Comparison of ENCODE assay signal across 20 cellular contexts in genomic region chr17:49914096-49914490, GRCh38. TPM values are rescaled to one million over a fixed set of nuclear protein-coding genes. Genes with fewer than 3 reads are reported as not detected.
DNase-seq lines count a peak whose midpoint lies in the region; ATAC-seq, FAIRE-seq and TF ChIP-seq lines count a peak whose summit lies in the region.
"Had no signal": no experiment of that assay in that cellular context is flagged by ENCODE, and none has a peak within 500 bp of the region (broad histone marks: within the 10 kb centered on the region; RNA-seq: fewer than 3 reads in every experiment).

No MANE protein-coding gene starts in this region.

- H4K91ac ChIP-seq in H1 (replicated peaks; ENCODE audit: insufficient read length, low read length), result no peak overlapping the region

- no peak overlapping the region for H2BK15ac ChIP-seq in H1 (ENCODE audit: low read length)

- H3K27me3 Mint-ChIP-seq in activated T-cell treated with anti-CD3 and anti-CD28 coated beads, Interleukin-2, amount 50 U/mL, for 72 hours (ENCODE audit: low read depth), result peaks cover 74% of the 10 kb centered on the region
- peaks cover 85% of the 10 kb centered on the region for H3K27me3 Mint-ChIP-seq in CD4-positive, alpha-beta T cell

- H3K4me3 Mint-ChIP-seq in activated T-cell treated with anti-CD3 and anti-CD28 coated beads, Interleukin-2, amount 50 U/mL, for 72 hours, result no peak overlapping the region
- no peak overlapping the region for H3K4me3 Mint-ChIP-seq in CD4-positive, alpha-beta T cell

- H3K4me1 Mint-ChIP-seq in activated T-cell treated with anti-CD3 and anti-CD28 coated beads, Interleukin-2, amount 50 U/mL, for 72 hours (ENCODE audit: low read depth), result no peaks in the 10 kb centered on the region
- no peaks in the 10 kb centered on the region for H3K4me1 Mint-ChIP-seq in CD4-positive, alpha-beta T cell (ENCODE audit: low read depth)

- H3K23ac ChIP-seq in H1 (ENCODE audit: insufficient read length), result no peak overlapping the region

- H4K8ac ChIP-seq in H1 (ENCODE audit: extremely low read depth, insufficient read depth, low read length), result no peak overlapping the region

- peak overlapping the region; percentile 43; the same call in 1 of the 2 replicates for H2BK12ac ChIP-seq in H1 (ENCODE audit: low read depth, low read length)

- no peak overlapping the region for H2BK120ac ChIP-seq in H1 (replicated peaks; ENCODE audit: low read depth, low read length)

- DNase-seq in COR-L47 (lab: John Stamatoyannopoulos, UW), result peak; percentile 70
- peak; percentile 88 for DNase-seq in LHCN-M2 (ENCODE audit: low read depth)
- peak; percentile 93 for DNase-seq in NCI-H2171 treated with DMSO at 0.1 percent for 48 hours (lab: John Stamatoyannopoulos, UW)
- no peak for DNase-seq in H1 (ENCODE audit: low read depth in 1 of 2, low spot score in 2 of 2)
- no peak for DNase-seq in activated T-cell treated with anti-CD3 and anti-CD28 coated beads, Interleukin-2, amount 50 U/mL, for 72 hours
- DNase-seq in CD4-positive, alpha-beta T cell, result no peak
- DNase-seq in kidney glomerular epithelial cell (lab: John Stamatoyannopoulos, UW), result no peak
- DNase-seq in activated CD8-positive, alpha-beta memory T cell treated with anti-CD3 and anti-CD28 coated beads, Interleukin-2, amount 50 U/mL, for 4 hours, result no peak
- DNase-seq: activated CD4-positive, alpha-beta T cell treated with anti-CD3 and anti-CD28 coated beads for 48 hours; activated naive CD4-positive, alpha-beta T cell treated with Interleukin-2 at 50 U/mL for 16 hours; AML-193; NCI-H2029 treated with DMSO at 0.1 percent for 48 hours; ovary; stimulated activated CD4-positive, alpha-beta T cell treated with anti-CD3 and anti-CD28 coated beads, Interleukin-2, amount 100 ng/mL, for 48 hours had no signal

- H3K79me2 ChIP-seq in H1 (ENCODE audit: control insufficient read depth in 1 of 2, insufficient read depth in 2 of 2, low read length in 2 of 2), result no peaks in the 10 kb centered on the region

- no peak overlapping the region for H3K9ac ChIP-seq in H1 (replicated peaks in 1 of 4; ENCODE audit: extremely low read depth in 1 of 4, low read depth in 3 of 4, low read length in 3 of 4)
- H3K9ac ChIP-seq: KMS-11 had no signal

- no peak overlapping the region for H3K56ac ChIP-seq in H1 (replicated peaks; ENCODE audit: insufficient read length, low read depth, low read length)

- H3K79me1 ChIP-seq in H1 (ENCODE audit: low read depth, low read length), result no peaks in the 10 kb centered on the region

- no peak overlapping the region for H2AFZ ChIP-seq in H1 (ENCODE audit: low read length)

- H2AK5ac ChIP-seq in H1 (ENCODE audit: low read depth, low read length), result no peak overlapping the region

- no peak for TF ChIP-seq POLR2A in H1 (IDR thresholded peaks at IDR 0.05; ENCODE audit: control extremely low read depth in 1 of 2, low read depth in 2 of 2, low read length in 2 of 2)

- no peaks in the 10 kb centered on the region for H3K9me3 ChIP-seq in H1 (ENCODE audit: insufficient read depth in 2 of 2, low read depth in 1 of 2, low read length in 1 of 2)
- H3K9me3 ChIP-seq in CD4-positive, alpha-beta T cell (ENCODE audit: control insufficient read depth, low read length), result no peaks in the 10 kb centered on the region
- H3K9me3 ChIP-seq: ovary, thoracic aorta had no signal

- no peak for ATAC-seq in activated T-cell treated with anti-CD3 and anti-CD28 coated beads, Interleukin-2, amount 50 U/mL, for 72 hours (replicated peaks in 1 of 2)
- no peak for ATAC-seq in CD4-positive, alpha-beta T cell (ENCODE audit: poor library complexity)
- ATAC-seq: left lobe of liver had no signal

- intact Hi-C loops in CD4-positive, alpha-beta T cell (cut with DNase I, micrococcal nuclease), result no loop called here

- CTCF ChIA-PET in H1 (lab: Charles Lee; ENCODE audit: partially characterized antibody), result interaction anchor here (1.1 to 10.0 kb wide), 10 partner anchors 9 to 82 kb away, joined by 3 to 156 read pairs (median 9); partner anchors contain the start of gene DLX3
- CTCF ChIA-PET in CD4-positive, alpha-beta T cell (lab: Charles Lee), result no interaction called here

- no peaks in the 10 kb centered on the region for H3K36me3 Mint-ChIP-seq in activated T-cell treated with anti-CD3 and anti-CD28 coated beads, Interleukin-2, amount 50 U/mL, for 72 hours (ENCODE audit: insufficient read depth in 2 of 2)
- H3K36me3 Mint-ChIP-seq in CD4-positive, alpha-beta T cell (ENCODE audit: low read depth), result no peaks in the 10 kb centered on the region

- H3K23me2 ChIP-seq in H1 (ENCODE audit: low read depth, low read length), result peaks cover 2% of the 10 kb centered on the region; the same call in 1 of the 2 replicates

- no peak overlapping the region for H3K27ac ChIP-seq in H1 (ENCODE audit: low read depth, low read length)
- H3K27ac ChIP-seq in CD4-positive, alpha-beta T cell (ENCODE audit: low read depth, low read length), result no peak overlapping the region
- H3K27ac ChIP-seq: KMS-11, ovary, SK-N-MC, thoracic aorta had no signal

- no peak overlapping the region for H3K14ac ChIP-seq in H1 (ENCODE audit: insufficient read length)

- H2BK20ac ChIP-seq in H1 (ENCODE audit: low read length), result 0 out of 2 replicates have a peak overlapping the region, but pooled peaks have one; percentile 34

- POLR2A ChIA-PET in H1 (lab: Charles Lee; ENCODE audit: partially characterized antibody), result no interaction called here
- POLR2A ChIA-PET in CD4-positive, alpha-beta T cell (lab: Charles Lee), result no interaction called here

- peaks cover 9 to 53% (median 46%) of the 10 kb centered on the region in 4 experiments for H3K27me3 ChIP-seq in H1 (replicated peaks in 1 of 4; ENCODE audit: control insufficient read depth in 3 of 4, extremely low read depth in 1 of 4, insufficient read depth in 3 of 4, low read length in 3 of 4)
- peaks cover 48% of the 10 kb centered on the region for H3K27me3 ChIP-seq in CD4-positive, alpha-beta T cell (ENCODE audit: control insufficient read depth, insufficient read depth, low read length)

- 76% methylated on average over 4 of the region's 4 CpGs; no CpG with 5 or more reads in 1 of the 2 experiments for WGBS in H1 (ENCODE audit: extremely low coverage in 1 of 2, insufficient coverage in 1 of 2, insufficient read length in 1 of 2, insufficient replicate concordance in 2 of 2, low coverage in 1 of 2, low lambda C conversion rate in 2 of 2, missing lambda C conversion rate in 1 of 2), 2 experiments

- no peak for TF ChIP-seq CTCF in H1 (IDR thresholded peaks at IDR 0.05; ENCODE audit: control extremely low read depth in 1 of 3, insufficient read depth in 1 of 3, low read depth in 1 of 3, low read length in 3 of 3)
- no peak for TF ChIP-seq CTCF in CD4-positive, alpha-beta T cell (IDR thresholded peaks at IDR 0.05)

- H3K27ac Mint-ChIP-seq in activated T-cell treated with anti-CD3 and anti-CD28 coated beads, Interleukin-2, amount 50 U/mL, for 72 hours, result no peak overlapping the region
- no peak overlapping the region for H3K27ac Mint-ChIP-seq in CD4-positive, alpha-beta T cell

- no peak for TF ChIP-seq RAD21 in H1 (IDR thresholded peaks at IDR 0.05 in 1 of 2, conservative IDR thresholded peaks at IDR 0.05 in 1 of 2; ENCODE audit: low read depth in 2 of 2, low read length in 2 of 2)

- H3K4me2 ChIP-seq in H1 (ENCODE audit: insufficient read depth in 1 of 2, low read depth in 2 of 2, low read length in 2 of 2), result no peak overlapping the region
- H3K4me2 ChIP-seq: KMS-11 had no signal

- H4K5ac ChIP-seq in H1 (ENCODE audit: insufficient read length, low read depth, low read length), result no peak overlapping the region

- H3K18ac ChIP-seq in H1 (ENCODE audit: extremely low read depth, low read length), result peak overlapping the region; percentile 27; the same call in 1 of the 2 replicates

- no peaks in the 10 kb centered on the region for H3K36me3 ChIP-seq in H1 (ENCODE audit: control insufficient read depth in 2 of 4, insufficient read depth in 4 of 4, low read length in 3 of 4)
- H3K36me3 ChIP-seq: ovary, thoracic aorta had no signal

- H4K20me1 ChIP-seq in H1 (replicated peaks in 1 of 2; ENCODE audit: control insufficient read depth in 1 of 2, insufficient read depth in 2 of 2, low read length in 2 of 2), result no peaks in the 10 kb centered on the region

- H3K4me1 ChIP-seq in H1 (replicated peaks in 1 of 4; ENCODE audit: control insufficient read depth in 3 of 4, insufficient read depth in 4 of 4, low read length in 3 of 4), result peaks cover 3 to 19% (median 12%) of the 10 kb centered on the region in 4 experiments

- H3K4me3 ChIP-seq in H1 (ENCODE audit: extremely low read depth in 1 of 4, insufficient read depth in 2 of 4, low read depth in 3 of 4, low read length in 4 of 4), result no peak overlapping the region
- H3K4me3 ChIP-seq: ovary, SK-N-MC, thoracic aorta had no signal

- H3K9me3 Mint-ChIP-seq in activated T-cell treated with anti-CD3 and anti-CD28 coated beads, Interleukin-2, amount 50 U/mL, for 72 hours, result no peaks in the 10 kb centered on the region
- H3K9me3 Mint-ChIP-seq in CD4-positive, alpha-beta T cell, result no peaks in the 10 kb centered on the region

- no peak for FAIRE-seq in H1 (lab: Jason Lieb, UNC)

- no peak overlapping the region for H2BK5ac ChIP-seq in H1 (ENCODE audit: low read depth, low read length)

- no peak overlapping the region for H3K4ac ChIP-seq in H1 (replicated peaks; ENCODE audit: insufficient read length, low read depth, low read length)

- TF ChIP-seq EP300 in H1 (IDR thresholded peaks at IDR 0.05; ENCODE audit: borderline replicate concordance in 1 of 2, low read depth in 2 of 2, low read length in 2 of 2), result no peak

TF ChIP-seq in H1, 55 proteins besides CTCF, POLR2A, EP300 and RAD21 (continues in another document):
- TF ChIP-seq TAF7 (optimal IDR thresholded peaks at IDR 0.05; ENCODE audit: borderline replicate concordance, low read depth, low read length) (no peak), HDAC6 (IDR thresholded peaks at IDR 0.05; ENCODE audit: low read depth, low read length) (no peak), HDAC2 (IDR thresholded peaks at IDR 0.05; ENCODE audit: borderline replicate concordance in 1 of 2, low read depth in 2 of 2, low read length in 2 of 2) (no peak), MAX (IDR thresholded peaks at IDR 0.05) (no peak)

RNA-seq across cellular contexts. Expression of gene DLX4, which starts 54.9 kb away (rescaled TPM):
- total RNA-seq in LHCN-M2 (2014; rRNA removed), result 0.06 TPM in 1 of 2 replicates, not detected in the other
- polyA plus RNA-seq in LHCN-M2 (2012), result 0.09 TPM
- total RNA-seq in H1 (2021; fragmentation: NEBNext Ultra II Directional; extraction: Animal tissue kit (Norgen Biotek cat#: 25700)), result 0.80 and 0.88 TPM in 2 replicates
- 0.67 and 1.5 TPM in 2 replicates for polyA plus RNA-seq in H1 (2011; rRNA removed)
- 0.94 TPM for polyA plus RNA-seq in H1 (2011; cell fraction: cytosol; rRNA removed)
- 5.0 TPM for polyA plus RNA-seq in H1 (2011; cell fraction: nucleus; rRNA removed)
- 0.64 to 1.2 TPM (median 0.93 TPM) in 4 replicates for polyA plus RNA-seq in H1 (2012, experiment 1 of 2)
- polyA plus RNA-seq in H1 (2012, experiment 2 of 2), result 0.84 TPM
- 0.97 TPM for polyA plus RNA-seq in H1 (2013, experiment 1 of 2)
- 0.87 TPM for polyA plus RNA-seq in H1 (2013, experiment 2 of 2)
- polyA minus RNA-seq in H1 (2011; rRNA and poly(A)+ RNA removed), result 0.39 and 0.73 TPM in 2 replicates
- polyA minus RNA-seq in H1 (2011; cell fraction: cytosol; rRNA and poly(A)+ RNA removed), result 0.88 TPM
- polyA minus RNA-seq in H1 (2011; cell fraction: nucleus; rRNA and poly(A)+ RNA removed), result 2.2 TPM
- 1 to 10 TPM; 1.9 to 3.0 TPM for total RNA-seq in activated T-cell treated with anti-CD3 and anti-CD28 coated beads, Interleukin-2, amount 50 U/mL, for 72 hours
- under 1 TPM; 0.59 to 0.85 TPM for total RNA-seq in CD4-positive, alpha-beta T cell
- total RNA-seq: fibroblast of villous mesenchyme, left lobe of liver, mucosa of gallbladder, thoracic aorta had no signal
- polyA plus RNA-seq: ovary had no signal

Comparison
In these comparisons a context has a peak if more than half of its experiments do, and no peak if none do; other contexts are left out.
1. DNase-seq: peak in COR-L47 (single experiment), LHCN-M2 (single experiment) and NCI-H2171 treated with DMSO at 0.1 percent for 48 hours (single experiment); none in H1 (0 of 2), activated T-cell treated with anti-CD3 and anti-CD28 coated beads, Interleukin-2, amount 50 U/mL, for 72 hours (0 of 2), CD4-positive, alpha-beta T cell (0 of 10), kidney glomerular epithelial cell (single experiment) and activated CD8-positive, alpha-beta memory T cell treated with anti-CD3 and anti-CD28 coated beads, Interleukin-2, amount 50 U/mL, for 4 hours (single experiment).